In the genomic region with DNA sequence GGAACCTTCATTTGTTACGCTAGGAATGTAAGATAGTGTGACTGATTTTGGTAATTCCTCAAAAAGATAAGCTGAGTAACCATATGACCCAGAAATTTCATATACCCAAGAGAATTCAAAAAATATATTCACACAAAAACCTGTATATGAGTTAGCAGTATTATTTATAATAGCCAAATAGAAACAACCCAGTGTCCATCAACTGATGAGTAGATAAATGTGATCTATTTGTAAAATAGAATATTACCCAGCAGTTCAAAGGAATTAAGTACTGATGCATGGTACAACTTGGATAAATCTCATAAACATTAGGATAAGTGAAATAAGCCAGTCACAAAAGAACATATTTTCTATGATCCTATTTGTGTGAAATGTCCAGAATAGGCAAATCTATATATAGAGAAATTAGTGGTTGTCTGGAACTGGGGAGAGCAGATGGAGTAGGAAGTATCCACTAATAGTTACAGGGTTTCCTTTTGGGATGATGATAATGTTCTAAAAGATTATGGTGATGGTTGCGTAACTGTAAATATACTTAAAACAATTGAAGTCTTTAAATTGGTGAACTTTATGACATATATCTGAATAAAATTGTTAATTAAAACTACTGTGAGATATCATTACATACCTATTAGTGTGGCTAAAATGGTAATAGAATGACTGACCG, we compare ENCODE assay signal across 19 cellular contexts.
"Had no signal": no experiment of that assay in that cellular context is flagged by ENCODE, and none has a peak within 500 bp of the region (broad histone marks: within the 10 kb centered on the region; RNA-seq: fewer than 3 reads in every experiment).

No MANE protein-coding gene starts in this region.

- H3K27me3 ChIP-seq: body of pancreas, cardiac muscle cell, spleen, tibial nerve had no signal

- H3K4me3 ChIP-seq: body of pancreas, cardiac muscle cell, spleen, tibial nerve had no signal

- H3K27ac ChIP-seq: body of pancreas, cardiac muscle cell, spleen, tibial nerve had no signal

- H3K9me3 ChIP-seq: body of pancreas, spleen, tibial nerve had no signal

- DNase-seq: activated naive CD4-positive, alpha-beta T cell; activated naive CD8-positive, alpha-beta T cell treated with anti-CD3 and anti-CD28 coated beads, Interleukin-2, amount 50 U/mL, for 24 hours; activated T-cell treated with anti-CD3 and anti-CD28 coated beads, Interleukin-2, amount 50 U/mL, for 1 hour; body of pancreas; left colon; mesenchymal stem cell; occipital lobe; posterior cingulate gyrus; spleen; stimulated activated CD4-positive, alpha-beta T cell treated with anti-CD3 and anti-CD28 coated beads, Interleukin-4, amount 100 ng/mL, for 1 hour; stimulated activated naive CD4-positive, alpha-beta T cell treated with Interleukin-2 at 50 U/mL for 16 hours; substantia nigra had no signal

- H3K36me3 ChIP-seq: cardiac muscle cell, tibial nerve had no signal

- H3K27me3 Mint-ChIP-seq: activated naive CD8-positive, alpha-beta T cell treated with anti-CD3 and anti-CD28 coated beads, Interleukin-2, amount 50 U/mL, for 24 hours had no signal

- FAIRE-seq: endometrium, keratinocyte, TTC549 had no signal

- H3K27ac Mint-ChIP-seq: activated naive CD8-positive, alpha-beta T cell treated with anti-CD3 and anti-CD28 coated beads, Interleukin-2, amount 50 U/mL, for 24 hours; activated T-helper 2 cell treated with anti-CD3 and anti-CD28 coated beads, Interferon-gamma antibody, Interleukin-2, Interleukin-4, amounts not matched to agents 10 μg/mL and 5 μg/mL and 100 μg/mL, durations not matched to agents 14 hours and 24 hours and 36 hours had no signal

- H3K9me3 Mint-ChIP-seq: activated naive CD8-positive, alpha-beta T cell treated with anti-CD3 and anti-CD28 coated beads, Interleukin-2, amount 50 U/mL, for 24 hours; activated T-helper 2 cell treated with anti-CD3 and anti-CD28 coated beads, Interferon-gamma antibody, Interleukin-2, Interleukin-4, amounts not matched to agents 10 μg/mL and 5 μg/mL and 100 μg/mL, durations not matched to agents 14 hours and 24 hours and 36 hours; neural crest cell had no signal

- H3K4me3 Mint-ChIP-seq: activated naive CD8-positive, alpha-beta T cell treated with anti-CD3 and anti-CD28 coated beads, Interleukin-2, amount 50 U/mL, for 24 hours; neural crest cell had no signal

- ATAC-seq: activated naive CD8-positive, alpha-beta T cell treated with anti-CD3 and anti-CD28 coated beads, Interleukin-2, amount 50 U/mL, for 24 hours had no signal
